ENCODE assay signal across 17 cellular contexts in the genomic region with DNA sequence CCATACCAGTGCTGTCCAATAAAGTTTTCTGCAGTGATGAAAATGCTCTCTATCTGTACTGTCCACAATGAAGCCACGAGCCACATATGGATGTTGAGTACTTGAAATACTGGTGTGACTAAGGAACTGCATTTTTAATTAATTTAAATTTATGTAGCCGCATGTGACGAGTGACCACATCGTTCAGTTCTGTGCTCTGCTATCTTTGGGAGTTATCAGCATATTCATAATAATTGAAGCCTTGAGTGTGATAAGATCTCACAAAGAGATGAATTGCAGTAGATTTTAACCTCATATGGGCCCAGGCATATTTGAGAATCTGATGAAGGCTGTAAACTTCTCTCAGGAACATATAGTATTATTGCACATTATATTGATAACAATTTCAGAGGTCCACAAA.
"Had no signal": no experiment of that assay in that cellular context is flagged by ENCODE, and none has a peak within 500 bp of the region (broad histone marks: within the 10 kb centered on the region; RNA-seq: fewer than 3 reads in every experiment).

No MANE protein-coding gene starts in this region.

- H3K27ac ChIP-seq: colonic mucosa, psoas muscle, skin epidermis, testis, tibial nerve had no signal

- H3K4me3 Mint-ChIP-seq: naive thymus-derived CD4-positive, alpha-beta T cell; nephron progenitor cell had no signal

- ATAC-seq: heart left ventricle; naive thymus-derived CD4-positive, alpha-beta T cell; psoas muscle; sciatic nerve; stimulated activated naive CD8-positive, alpha-beta T cell treated with anti-CD3 and anti-CD28 coated beads, Interleukin-15, Interleukin-2, amounts not matched to agents 100 U/mL and 50 U/mL, for 24 hours had no signal

- H3K27me3 Mint-ChIP-seq: naive thymus-derived CD4-positive, alpha-beta T cell had no signal

- H3K9me3 ChIP-seq: colonic mucosa, heart left ventricle, psoas muscle, testis, tibial nerve had no signal

- H3K4me3 ChIP-seq: colonic mucosa, heart left ventricle, psoas muscle, skin epidermis, testis, tibial nerve had no signal

- H3K4me1 ChIP-seq: colonic mucosa had no signal

- H3K27me3 ChIP-seq: colonic mucosa, heart left ventricle, testis, tibial nerve had no signal

- DNase-seq: colonic mucosa; dermis blood vessel endothelial cell; foreskin melanocyte; heart left ventricle; hippocampal formation; kidney glomerular epithelial cell; naive thymus-derived CD4-positive, alpha-beta T cell; nephron progenitor cell; psoas muscle; retina; stimulated activated CD4-positive, alpha-beta T cell treated with anti-CD3 and anti-CD28 coated beads, Interleukin-12 subunit alpha, Interleukin-12 subunit beta, amount 100 ng/mL, for 4 hours; stimulated activated CD4-positive, alpha-beta T cell treated with anti-CD3 and anti-CD28 coated beads, Interleukin-2, amount 100 ng/mL, for 48 hours; stimulated activated naive CD8-positive, alpha-beta T cell treated with anti-CD3 and anti-CD28 coated beads, Interleukin-15, Interleukin-2, amounts not matched to agents 100 U/mL and 50 U/mL, for 24 hours; testis had no signal

- H3K36me3 ChIP-seq: colonic mucosa, heart left ventricle, tibial nerve had no signal

- H3K9me3 Mint-ChIP-seq: naive thymus-derived CD4-positive, alpha-beta T cell; nephron progenitor cell had no signal

- H3K27ac Mint-ChIP-seq: naive thymus-derived CD4-positive, alpha-beta T cell; nephron progenitor cell had no signal
